ENCODE assay signal across 8 cellular contexts in the genomic region with DNA sequence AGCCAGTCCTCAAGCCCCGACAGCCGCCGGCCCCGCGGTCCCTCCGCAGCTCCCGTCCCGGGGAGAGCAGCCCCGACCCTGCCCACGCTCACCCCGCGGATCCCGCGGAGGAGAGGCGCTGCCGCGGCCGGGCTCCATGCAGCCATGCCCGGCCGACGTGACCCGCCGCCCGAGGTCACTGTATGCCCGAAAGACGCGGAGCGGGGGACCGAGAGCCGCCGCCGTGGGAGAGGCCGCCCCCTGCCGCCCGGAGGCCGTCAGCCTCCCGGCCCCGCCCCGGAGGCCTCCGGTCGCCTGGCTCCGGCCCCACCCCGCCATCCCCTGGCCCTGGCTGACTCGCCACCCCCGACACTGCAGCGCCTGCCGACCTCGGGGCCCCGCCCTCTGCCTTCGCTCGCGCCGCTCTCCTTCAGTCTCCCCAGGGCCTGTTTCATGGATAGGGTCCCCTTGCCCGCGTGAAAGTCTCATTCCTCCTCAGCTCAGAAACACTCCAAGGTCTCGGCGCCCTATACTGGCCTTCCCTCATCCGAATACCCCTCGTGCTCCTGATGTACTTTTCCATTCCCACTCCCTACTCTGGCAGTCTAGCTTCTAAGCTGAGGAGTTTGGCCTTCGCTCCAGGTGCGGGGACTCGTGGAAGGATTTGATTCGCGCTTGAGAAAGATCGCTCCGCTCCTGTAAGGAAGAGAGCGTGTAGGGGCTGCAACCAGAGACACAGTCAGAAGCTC. TPM values are rescaled to one million over a fixed set of nuclear protein-coding genes. Genes with fewer than 3 reads are reported as not detected.
DNase-seq lines count a peak whose midpoint lies in the region; ATAC-seq and TF ChIP-seq lines count a peak whose summit lies in the region.

A gene with protein sequence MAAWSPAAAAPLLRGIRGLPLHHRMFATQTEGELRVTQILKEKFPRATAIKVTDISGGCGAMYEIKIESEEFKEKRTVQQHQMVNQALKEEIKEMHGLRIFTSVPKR (minus strand): TSS at position 184 of the 728 bp plus-strand sequence. CDS start 38 bp downstream, at position 146.

- intact Hi-C loops in Caco-2 (cut with micrococcal nuclease; ENCODE audit: unreplicated experiment) (loop anchor here (1.0 to 10.0 kb wide), 4 partner anchors 28 to 213 kb away; a partner anchor contains a TSS), mucosa of descending colon (cut with DNase I, micrococcal nuclease) (no loop called here)

- no peaks in the 10 kb centered on the region for H3K9me3 Mint-ChIP-seq in Caco-2 (ENCODE audit: unreplicated experiment)

- no peaks in the 10 kb centered on the region for H3K9me3 ChIP-seq in Caco-2
- H3K9me3 ChIP-seq in mucosa of descending colon, result no peaks in the 10 kb centered on the region

- no peak within 1 kb of the TSS for H3K4me3 Mint-ChIP-seq in Caco-2 (ENCODE audit: unreplicated experiment)

- H3K36me3 ChIP-seq in Caco-2 (ENCODE audit: control insufficient read depth, insufficient read depth, low read length) (no peaks in the 10 kb centered on the region; the same call in 1 of the 2 replicates), mucosa of descending colon (ENCODE audit: low read depth) (no peaks in the 10 kb centered on the region)

- CTCF ChIA-PET in Caco-2 (lab: Charles Lee), result interaction anchor here (0.7 to 2.1 kb wide), 8 partner anchors 27 to 326 kb away, joined by 3 to 12 read pairs (median 6); a partner anchor contains a TSS

- peaks cover 7% of the 10 kb centered on the region; the same call in 1 of the 2 replicates for H3K4me1 ChIP-seq in Caco-2
- H3K4me1 ChIP-seq in mucosa of descending colon (ENCODE audit: low read depth), result peaks cover 12% of the 10 kb centered on the region

- DNase-seq in Caco-2 (peak; percentile 93 to 97), HPDE6-E6E7 (ENCODE audit: extremely low spot score) (peak; percentile 88), NOMO-1 treated with DMSO at 0.1 percent for 48 hours (lab: John Stamatoyannopoulos, UW; ENCODE audit: unreplicated experiment) (peak; percentile 85), epidermal melanocyte (ENCODE audit: insufficient read length, low spot score) (peak; percentile 91), mucosa of descending colon (peak; percentile 86 to 92 (median 90))
- peak; percentile 47 for DNase-seq in activated CD8-positive, alpha-beta memory T cell treated with anti-CD3 and anti-CD28 coated beads, Interleukin-2, amount 50 U/mL, for 1 hour (ENCODE audit: extremely low read depth)
- DNase-seq in stimulated activated CD8-positive, alpha-beta memory T cell treated with anti-CD3 and anti-CD28 coated beads, Interleukin-4, amount 100 ng/mL, for 24 hours (ENCODE audit: low read depth), result peak; percentile 80

- H3K4me3 ChIP-seq in Caco-2 (ENCODE audit: low read depth, low read length), result peak within 1 kb of the TSS; percentile 68
- H3K4me3 ChIP-seq in mucosa of descending colon, result peak within 1 kb of the TSS; percentile 77

- H3K4me1 Mint-ChIP-seq in Caco-2 (ENCODE audit: low read depth, unreplicated experiment), result peaks cover 6% of the 10 kb centered on the region

- no TSS peak for BruUV-seq in Caco-2 (replicated peaks; lab: Mats Ljungman, UMichigan)

- H3K27ac Mint-ChIP-seq in Caco-2 (ENCODE audit: unreplicated experiment), result no peak within 1 kb of the TSS

- TF ChIP-seq CTCF in Caco-2 (IDR thresholded peaks at IDR 0.05; ENCODE audit: insufficient read depth in 1 of 2, low read depth in 1 of 2, low read length in 1 of 2, severe bottlenecking in 1 of 2, unreplicated experiment in 1 of 2) (peak; percentile 58 to 75), mucosa of descending colon (IDR thresholded peaks at IDR 0.05) (peak; percentile 70)

- no peaks in the 10 kb centered on the region for H3K27me3 ChIP-seq in Caco-2 (replicated peaks; ENCODE audit: control insufficient read depth, insufficient read depth, low read length)

- H3K27me3 Mint-ChIP-seq in Caco-2 (ENCODE audit: insufficient read depth, unreplicated experiment), result no peaks in the 10 kb centered on the region

- ATAC-seq in GM19463 (IDR thresholded peaks at IDR 0.05; ENCODE audit: unreplicated experiment) (peak; percentile 93), mucosa of descending colon (peak; percentile 99)

- POLR2A ChIA-PET in Caco-2 (lab: Charles Lee), result interaction anchor here (0.6 to 1.6 kb wide), 6 partner anchors 28 to 319 kb away, joined by 3 to 9 read pairs (median 6); a partner anchor contains a TSS

- H3K36me3 Mint-ChIP-seq in Caco-2 (ENCODE audit: insufficient read depth, unreplicated experiment), result peaks cover 29% of the 10 kb centered on the region

RNA-seq across cellular contexts. Expression of the gene that starts here (rescaled TPM):
- total RNA-seq in Caco-2 (2022) (71.5 and 79.7 TPM in 2 replicates), mucosa of descending colon (10 to 100 TPM; 29.6 to 47.0 (median 38.0) TPM)

Comparison
In these comparisons a context has a peak if more than half of its experiments do, and no peak if none do; other contexts are left out.
1. Peak in every context shown above with its lines: DNase-seq, ATAC-seq and H3K4me3 ChIP-seq.